ENCODE assay signal across 1 cellular context in the genomic region with DNA sequence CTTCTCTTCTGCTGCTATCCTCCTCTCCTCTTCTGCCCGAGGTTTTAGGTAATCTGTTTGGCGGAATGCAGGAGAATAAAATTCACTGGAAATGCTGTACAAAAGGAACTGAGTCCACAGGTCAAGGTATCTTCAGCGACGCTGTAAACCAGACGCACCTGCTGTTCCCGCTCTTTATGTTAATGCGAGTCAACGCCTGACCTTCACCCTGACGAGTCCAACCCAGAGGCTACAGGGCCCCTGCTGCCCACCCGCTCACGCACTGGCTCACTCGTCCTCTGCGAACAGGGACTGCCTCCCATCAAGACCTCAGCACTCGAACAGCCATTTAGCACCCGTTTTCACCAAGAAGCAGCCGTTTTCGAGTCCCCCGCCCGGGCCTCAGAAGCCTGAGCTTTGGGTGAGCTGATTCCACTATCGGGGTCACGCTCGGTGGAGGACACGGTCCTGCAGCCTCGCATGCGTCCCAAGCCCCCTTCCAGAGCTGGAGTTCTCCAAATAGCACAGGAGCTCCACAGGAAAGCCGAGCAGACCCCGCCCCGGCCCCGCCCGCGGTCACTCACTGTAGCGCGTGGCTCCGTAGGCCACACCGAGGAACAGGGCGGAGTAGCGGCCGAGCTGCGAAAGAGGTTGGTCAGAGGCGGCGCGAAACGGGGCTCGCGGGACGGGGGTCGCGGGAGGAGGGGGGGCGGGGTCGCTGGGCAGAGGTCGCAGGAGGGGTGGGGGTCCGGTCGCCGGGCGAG.
TF ChIP-seq lines count a peak whose summit lies in the region.

No MANE protein-coding gene starts in this region.

TF ChIP-seq in endothelial cell of umbilical vein, 7 proteins besides CTCF, POLR2A, EP300 and RAD21:
- no peak for TF ChIP-seq JUN (IDR thresholded peaks at IDR 0.05; ENCODE audit: borderline replicate concordance, insufficient read depth, insufficient read length, low read depth)
- no peak for TF ChIP-seq EZH2 (IDR thresholded peaks at IDR 0.05; ENCODE audit: borderline replicate concordance, low read depth, low read length, severe bottlenecking)
- TF ChIP-seq, protein P1, sequence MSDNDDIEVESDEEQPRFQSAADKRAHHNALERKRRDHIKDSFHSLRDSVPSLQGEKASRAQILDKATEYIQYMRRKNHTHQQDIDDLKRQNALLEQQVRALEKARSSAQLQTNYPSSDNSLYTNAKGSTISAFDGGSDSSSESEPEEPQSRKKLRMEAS (IDR thresholded peaks at IDR 0.05; ENCODE audit: insufficient read depth, insufficient read length) = no peak
- no peak for TF ChIP-seq MYC (IDR thresholded peaks at IDR 0.05; ENCODE audit: low read depth, low read length)
- TF ChIP-seq POLR2AphosphoS5 (IDR thresholded peaks at IDR 0.05; ENCODE audit: insufficient read depth, low read depth, low read length) = no peak
TF ChIP-seq in endothelial cell of umbilical vein: peak in this region for 0.
